In genomic region chr2:42567806-42568429, GRCh38 we compare ENCODE assay signal across 1 cellular context.
TF ChIP-seq lines count a peak whose summit lies in the region.

No MANE protein-coding gene starts in this region.

TF ChIP-seq in HepG2, 621 proteins besides CTCF, POLR2A, EP300 and RAD21 (continued from another document and continues in another):
- TF ChIP-seq RXRB (CRISPR knock-in tag; IDR thresholded peaks at IDR 0.05; ENCODE audit: borderline replicate concordance) (0 out of 2 replicates have a peak, but pooled peaks have one; percentile 20), DRAP1 (CRISPR knock-in tag; IDR thresholded peaks at IDR 0.05) (peak; percentile 40; the same call in 1 of the 2 replicates), ZNF614 (CRISPR knock-in tag; IDR thresholded peaks at IDR 0.05; ENCODE audit: borderline replicate concordance) (0 out of 2 replicates have a peak, but pooled peaks have one; percentile 18), E2F1 (CRISPR knock-in tag; IDR thresholded peaks at IDR 0.05) (no peak), ZNF224 (CRISPR knock-in tag; IDR thresholded peaks at IDR 0.05) (no peak), ZNF317 (CRISPR knock-in tag; IDR thresholded peaks at IDR 0.05) (0 out of 2 replicates have a peak, but pooled peaks have one; percentile 37), MED8 (CRISPR knock-in tag; IDR thresholded peaks at IDR 0.05; ENCODE audit: insufficient replicate concordance) (no peak), ZNF646 (CRISPR knock-in tag; IDR thresholded peaks at IDR 0.05) (peak; percentile 63; the same call in 1 of the 2 replicates), ZNF512B (CRISPR knock-in tag; IDR thresholded peaks at IDR 0.05; ENCODE audit: borderline replicate concordance) (0 out of 2 replicates have a peak, but pooled peaks have one; percentile 69), ZNF552 (CRISPR knock-in tag; IDR thresholded peaks at IDR 0.05; ENCODE audit: borderline replicate concordance) (no peak), SIN3A (IDR thresholded peaks at IDR 0.05; ENCODE audit: borderline replicate concordance, low read depth, low read length) (0 out of 2 replicates have a peak, but pooled peaks have one; percentile 35), ARID2 (CRISPR knock-in tag; IDR thresholded peaks at IDR 0.05; ENCODE audit: borderline replicate concordance) (peak; percentile 72; the same call in 1 of the 2 replicates), LCORL (IDR thresholded peaks at IDR 0.05) (no peak), LCORL (CRISPR knock-in tag; IDR thresholded peaks at IDR 0.05) (peak; percentile 74), ZNF589 (CRISPR knock-in tag; conservative IDR thresholded peaks at IDR 0.05) (no peak), AGO2 (optimal IDR thresholded peaks at IDR 0.05; ENCODE audit: low read depth, low read length) (peak; percentile 41), RXRA (CRISPR knock-in tag; IDR thresholded peaks at IDR 0.05) (peak; percentile 64; the same call in 1 of the 2 replicates), HNF1B (CRISPR knock-in tag; IDR thresholded peaks at IDR 0.05) (0 out of 2 replicates have a peak, but pooled peaks have one; percentile 29), ZFYVE20 (CRISPR knock-in tag; IDR thresholded peaks at IDR 0.05; ENCODE audit: borderline replicate concordance, low read depth) (no peak), PAXIP1 (CRISPR knock-in tag; conservative IDR thresholded peaks at IDR 0.05) (0 out of 2 replicates have a peak, but pooled peaks have one; percentile 16), ZBED4 (CRISPR knock-in tag; IDR thresholded peaks at IDR 0.05; ENCODE audit: borderline replicate concordance) (0 out of 2 replicates have a peak, but pooled peaks have one; percentile 37), HNF4G (IDR thresholded peaks at IDR 0.05; ENCODE audit: borderline replicate concordance, low read depth, low read length) (peak; percentile 39; the same call in 1 of the 2 replicates), HNF4G (CRISPR knock-in tag; IDR thresholded peaks at IDR 0.05; ENCODE audit: borderline replicate concordance, low read depth) (no peak; the same call in 1 of the 2 replicates), ZNF777 (CRISPR knock-in tag; IDR thresholded peaks at IDR 0.05) (peak; percentile 68), SIN3B (IDR thresholded peaks at IDR 0.05; ENCODE audit: low read length) (no peak)
